Comparison of ENCODE assay signal across 26 cellular contexts in genomic region chr22:48885919-48886305, GRCh38.
A peak's percentile ranks its signal among the peaks of the same experiment; 100 is the strongest.
DNase-seq lines count a peak whose midpoint lies in the region; ATAC-seq and TF ChIP-seq lines count a peak whose summit lies in the region.
"Had no signal": no experiment of that assay in that cellular context is flagged by ENCODE, and none has a peak within 500 bp of the region (broad histone marks: within the 10 kb centered on the region; RNA-seq: fewer than 3 reads in every experiment).

No MANE protein-coding gene starts in this region.

- DNase-seq in NCI-H2171 treated with DMSO at 0.1 percent for 48 hours (lab: John Stamatoyannopoulos, UW) = peak; percentile 7
- no peak for DNase-seq in NCI-H2171 (lab: John Stamatoyannopoulos, UW)
- peak; percentile 77 for DNase-seq in DMS153 (lab: John Stamatoyannopoulos, UW)
- peak; percentile 71 for DNase-seq in RPMI8226
- peak; percentile 23 for DNase-seq in osteoblast (ENCODE audit: insufficient read length, low spot score, missing footprints)
- DNase-seq in erythroblast (lab: John Stamatoyannopoulos, UW) = no peak
- DNase-seq: activated CD4-positive, alpha-beta T cell treated with anti-CD3 and anti-CD28 coated beads for 1 hour; activated CD8-positive, alpha-beta T cell treated with anti-CD3 and anti-CD28 coated beads for 36 hours; activated T-cell treated with anti-CD3 and anti-CD28 coated beads for 4 hours; brain microvascular endothelial cell; CD8-positive, alpha-beta T cell; DMS53; gastrocnemius medialis; GF-D8; hippocampal formation; KBM-7; MG63; NCI-H1436 treated with DMSO at 0.1 percent for 48 hours; NCI-H226; stomach; T-helper 1 cell had no signal

- no peaks in the 10 kb centered on the region for H3K79me2 ChIP-seq in osteoblast (ENCODE audit: insufficient read depth, low read length)

- H3K36me3 ChIP-seq in osteoblast (ENCODE audit: insufficient read depth, low read length) = no peaks in the 10 kb centered on the region
- H3K36me3 ChIP-seq: brain microvascular endothelial cell, gastrocnemius medialis, MG63, SJSA1, stomach, tibial artery had no signal

- H3K4me2 ChIP-seq in osteoblast (ENCODE audit: insufficient read depth, low read length) = no peak overlapping the region

- no peak overlapping the region for H3K27ac ChIP-seq in osteoblast (ENCODE audit: low read depth, low read length)
- H3K27ac ChIP-seq: brain microvascular endothelial cell, gastrocnemius medialis, SJSA1, stomach, tibial artery had no signal

- H4K20me1 ChIP-seq in osteoblast (ENCODE audit: insufficient read depth, low read length) = no peaks in the 10 kb centered on the region

- no peak overlapping the region for H2AFZ ChIP-seq in osteoblast (ENCODE audit: low read length)

- H3K27me3 ChIP-seq in osteoblast (ENCODE audit: insufficient read depth, low read length) = no peaks in the 10 kb centered on the region
- H3K27me3 ChIP-seq: brain microvascular endothelial cell, gastrocnemius medialis, MG63, SJSA1 had no signal

- peaks cover 10% of the 10 kb centered on the region for H3K9me3 ChIP-seq in osteoblast (ENCODE audit: low read depth, low read length)
- H3K9me3 ChIP-seq: gastrocnemius medialis, MG63, tibial artery had no signal

- TF ChIP-seq CTCF in osteoblast (IDR thresholded peaks at IDR 0.05; ENCODE audit: extremely low read depth, low read depth, low read length) = no peak

- ATAC-seq in GM21825 (IDR thresholded peaks at IDR 0.05; ENCODE audit: unreplicated experiment) (no peak), HG02678 (IDR thresholded peaks at IDR 0.05; ENCODE audit: unreplicated experiment) (no peak)
- ATAC-seq: activated CD8-positive, alpha-beta T cell treated with anti-CD3 and anti-CD28 coated beads for 36 hours; CD8-positive, alpha-beta T cell; gastrocnemius medialis; Panc1 had no signal

- TF ChIP-seq POLR2A in erythroblast (IDR thresholded peaks at IDR 0.05; ENCODE audit: low read length) = no peak

- H3K4me1 ChIP-seq in osteoblast (ENCODE audit: insufficient read depth, low read length) = no peaks in the 10 kb centered on the region
- H3K4me1 ChIP-seq: gastrocnemius medialis, SJSA1, stomach, tibial artery had no signal

- H3K4me3 ChIP-seq in osteoblast (ENCODE audit: insufficient read depth, low read length) = no peak overlapping the region
- H3K4me3 ChIP-seq: gastrocnemius medialis, MG63, SJSA1, stomach, tibial artery had no signal

Comparison
In these comparisons a context has a peak if more than half of its experiments do, and no peak if none do; other contexts are left out.
1. DNase-seq: peak in NCI-H2171 treated with DMSO at 0.1 percent for 48 hours (single experiment), DMS153 (single experiment), RPMI8226 (single experiment) and osteoblast (single experiment); none in NCI-H2171 (single experiment) and erythroblast (0 of 2).